In genomic region chr4:26568446-26568994, GRCh38 we compare ENCODE assay signal across 13 cellular contexts. TPM values are rescaled to one million over a fixed set of nuclear protein-coding genes. Genes with fewer than 3 reads are reported as not detected.
DNase-seq lines count a peak whose midpoint lies in the region; ATAC-seq, FAIRE-seq and TF ChIP-seq lines count a peak whose summit lies in the region.
"Had no signal": no experiment of that assay in that cellular context is flagged by ENCODE, and none has a peak within 500 bp of the region (broad histone marks: within the 10 kb centered on the region; RNA-seq: fewer than 3 reads in every experiment).

No MANE protein-coding gene starts in this region.

- peaks cover 0 to 4% of the 10 kb centered on the region in 2 experiments; a peak in 2 of 5 replicates for H3K4me1 ChIP-seq in K562 (replicated peaks in 1 of 2; ENCODE audit: control insufficient read depth in 2 of 2, insufficient read depth in 2 of 2, low read length in 2 of 2)

- no peak overlapping the region for H3K4me2 ChIP-seq in K562 (ENCODE audit: insufficient read depth, low read length)

- H3K9me3 ChIP-seq in K562 (replicated peaks; ENCODE audit: control insufficient read depth, insufficient read depth, low read depth, low read length) = no peaks in the 10 kb centered on the region

- no peak for TF ChIP-seq POLR2A in K562 (conservative IDR thresholded peaks at IDR 0.05)

- CTCF ChIA-PET in K562 (lab: Yijun Ruan, JAX; ENCODE audit: low intra/inter-chr PET ratio) = no interaction called here

- no peaks in the 10 kb centered on the region for H3K36me3 ChIP-seq in K562 (ENCODE audit: control insufficient read depth, insufficient read depth, low read length)

- intact Hi-C loops in K562 (cut with micrococcal nuclease) = no loop called here

- H3K9me1 ChIP-seq in K562 (ENCODE audit: control insufficient read depth, insufficient read depth, low read length) = no peaks in the 10 kb centered on the region

- peak; percentile 77 for DNase-seq in AG08395 (ENCODE audit: low spot score)
- DNase-seq in HS-5 (ENCODE audit: low read depth) = peak; percentile 86
- DNase-seq in K562 (ENCODE audit: extremely low read depth in 1 of 4, low spot score in 3 of 4) = no peak
- DNase-seq in kidney glomerular epithelial cell (lab: John Stamatoyannopoulos, UW) = peak; percentile 90
- DNase-seq in HuH-7.5 (ENCODE audit: low spot score) = no peak
- DNase-seq in naive thymus-derived CD8-positive, alpha-beta T cell = no peak
- no peak for DNase-seq in substantia nigra (lab: John Stamatoyannopoulos, UW)
- DNase-seq in activated CD4-positive, alpha-beta T cell treated with anti-CD3 and anti-CD28 coated beads for 4 hours = no peak
- DNase-seq: CD8-positive, alpha-beta memory T cell; NCI-H2081 treated with DMSO at 0.1 percent for 48 hours had no signal

- H3K4me3 ChIP-seq in K562 = no peak overlapping the region

- no peak overlapping the region for H3K9ac ChIP-seq in K562 (ENCODE audit: insufficient read depth in 1 of 2, low read depth in 2 of 2, low read length in 2 of 2)

- WGBS in K562 (ENCODE audit: insufficient coverage, low coverage, missing lambda C conversion rate) = 1% methylated on average over 3 of the region's 3 CpGs

- H3K9me3 Mint-ChIP-seq in naive thymus-derived CD8-positive, alpha-beta T cell = no peaks in the 10 kb centered on the region
- H3K9me3 Mint-ChIP-seq: CD8-positive, alpha-beta memory T cell; dendritic cell treated with granulocyte-macrophage colony-stimulating factor and Interleukin-4, amounts not matched to agents 40 ng/mL and 50 ng/mL, for 4 days had no signal

- H3K79me2 ChIP-seq in K562 (ENCODE audit: control insufficient read depth, insufficient read depth, low read length) = no peaks in the 10 kb centered on the region

- H3K4me1 Mint-ChIP-seq in naive thymus-derived CD8-positive, alpha-beta T cell = no peaks in the 10 kb centered on the region
- H3K4me1 Mint-ChIP-seq: CD8-positive, alpha-beta memory T cell had no signal

- no peak for TF ChIP-seq EP300 in K562 (IDR thresholded peaks at IDR 0.05; ENCODE audit: low read length)

- no peaks in the 10 kb centered on the region for H4K20me1 ChIP-seq in K562 (replicated peaks; ENCODE audit: control insufficient read depth, insufficient read depth, low read length)

- BruUV-seq in K562 (replicated peaks; lab: Mats Ljungman, UMichigan) = no TSS peak

- H3K27me3 ChIP-seq in K562 (ENCODE audit: control insufficient read depth in 2 of 2, insufficient read depth in 2 of 2, low read length in 2 of 2) = no peaks in the 10 kb centered on the region

- no peak for TF ChIP-seq CTCF in K562 (IDR thresholded peaks at IDR 0.05 in 2 of 3, conservative IDR thresholded peaks at IDR 0.05 in 1 of 3; ENCODE audit: insufficient read depth in 2 of 3, low read depth in 1 of 3, low read length in 3 of 3)

- ATAC-seq in K562 = no peak
- ATAC-seq in naive thymus-derived CD8-positive, alpha-beta T cell = no peak

- no peak overlapping the region for H3K27ac Mint-ChIP-seq in naive thymus-derived CD8-positive, alpha-beta T cell
- H3K27ac Mint-ChIP-seq: CD8-positive, alpha-beta memory T cell; dendritic cell treated with granulocyte-macrophage colony-stimulating factor and Interleukin-4, amounts not matched to agents 40 ng/mL and 50 ng/mL, for 4 days had no signal

- peaks cover 4 to 17% (median 9%) of the 10 kb centered on the region in 5 donors for H3K27me3 Mint-ChIP-seq in naive thymus-derived CD8-positive, alpha-beta T cell

- no peak for TF ChIP-seq RAD21 in K562 (CRISPR knock-in tag; conservative IDR thresholded peaks at IDR 0.05 in 1 of 2, IDR thresholded peaks at IDR 0.05 in 1 of 2)

- no peak overlapping the region for H3K4me3 Mint-ChIP-seq in naive thymus-derived CD8-positive, alpha-beta T cell
- H3K4me3 Mint-ChIP-seq: CD8-positive, alpha-beta memory T cell; dendritic cell treated with granulocyte-macrophage colony-stimulating factor and Interleukin-4, amounts not matched to agents 40 ng/mL and 50 ng/mL, for 4 days had no signal

- in situ Hi-C loops in K562 (cut with MboI) = no loop called here

- no peaks in the 10 kb centered on the region for H3K36me3 Mint-ChIP-seq in naive thymus-derived CD8-positive, alpha-beta T cell
- H3K36me3 Mint-ChIP-seq: CD8-positive, alpha-beta memory T cell had no signal

- POLR2A ChIA-PET in K562 (lab: Yijun Ruan, JAX) = interaction anchor here (0.8 to 1.3 kb wide), 3 partner anchors 13 to 32 kb away, joined by 3 read pairs; no protein-coding TSS in a partner anchor
- POLR2A ChIA-PET in naive thymus-derived CD8-positive, alpha-beta T cell (lab: Charles Lee) = no interaction called here

- H2AFZ ChIP-seq in K562 (ENCODE audit: low read depth, low read length) = no peak overlapping the region

- FAIRE-seq in K562 (lab: Jason Lieb, UNC) = peak; percentile 35
- FAIRE-seq: GM18507, islet of Langerhans had no signal

- H3K27ac ChIP-seq in K562 (ENCODE audit: extremely low read depth, low read depth, low read length) (no peak overlapping the region), substantia nigra (ENCODE audit: low read depth, low read length, poor library complexity, severe bottlenecking) (no peak overlapping the region)

TF ChIP-seq in K562, 482 proteins besides CTCF, POLR2A, EP300 and RAD21 (continues in another document):
- TF ChIP-seq BACH1 (tag; IDR thresholded peaks at IDR 0.05) = 0 out of 2 replicates have a peak, but pooled peaks have one; percentile 39
- peak; percentile 45; the same call in 1 of the 2 replicates for TF ChIP-seq DPF2 (IDR thresholded peaks at IDR 0.05)
- no peak for TF ChIP-seq ZNF165 (CRISPR knock-in tag; IDR thresholded peaks at IDR 0.05; ENCODE audit: borderline replicate concordance)
- no peak for TF ChIP-seq AFF1 (IDR thresholded peaks at IDR 0.05; ENCODE audit: low read depth in 1 of 2, partially characterized antibody in 2 of 2)
- TF ChIP-seq HCFC1 (IDR thresholded peaks at IDR 0.05; ENCODE audit: low read depth, low read length) = no peak
- peak; percentile 72 for TF ChIP-seq ZNF316 (IDR thresholded peaks at IDR 0.05)
- TF ChIP-seq NR2C2 (CRISPR knock-in tag; IDR thresholded peaks at IDR 0.05) = no peak
- peak; percentile 55 for TF ChIP-seq NR2C2 (tag; IDR thresholded peaks at IDR 0.05)
- TF ChIP-seq STAT5A (IDR thresholded peaks at IDR 0.05; ENCODE audit: borderline replicate concordance, low read length) = 0 out of 2 replicates have a peak, but pooled peaks have one; percentile 12
- TF ChIP-seq E2F6 (IDR thresholded peaks at IDR 0.05; ENCODE audit: borderline replicate concordance in 1 of 2, extremely low read depth in 1 of 2, insufficient read depth in 1 of 2, insufficient read length in 1 of 2, low read depth in 1 of 2, low read length in 1 of 2, poor library complexity in 1 of 2, severe bottlenecking in 1 of 2) = no peak

RNA-seq across cellular contexts. Expression of gene TBC1D19, which starts 15.4 kb away (rescaled TPM):
- 8.4 and 24.8 TPM in 2 replicates for total RNA-seq in K562 (2011; cell fraction: chromatin; rRNA removed; ENCODE audit: low replicate concordance)
- total RNA-seq in K562 (2011; cell fraction: nucleolus; rRNA removed) = 4.7 and 5.9 TPM in 2 replicates
- 6.4 and 7.8 TPM in 2 replicates for total RNA-seq in K562 (2011; cell fraction: nucleoplasm; rRNA removed)
- total RNA-seq in K562 (2014; rRNA removed) = 2.9 and 3.6 TPM in 2 replicates
- 4.9 and 6.2 TPM in 2 replicates for total RNA-seq in K562 (2014; rRNA removed; fragmentation: Illumina TruSeq; extraction: Trizol)
- total RNA-seq in K562 (2015; rRNA removed; fragmentation: Illumina TruSeq; extraction: Trizol) = 4.9 and 5.6 TPM in 2 replicates
- total RNA-seq in K562 (2021) = 3.2 and 3.5 TPM in 2 replicates
- 3.7 and 4.7 TPM in 2 replicates for polyA plus RNA-seq in K562 (2011; rRNA removed)
- polyA plus RNA-seq in K562 (2011; cell fraction: cytosol; rRNA removed) = 1.1 and 2.6 TPM in 2 replicates
- polyA plus RNA-seq in K562 (2011; cell fraction: nucleus; rRNA removed) = 2.6 and 4.7 TPM in 2 replicates
- 1.8 and 3.9 TPM in 2 replicates for polyA plus RNA-seq in K562 (2012)
- polyA plus RNA-seq in K562 (2014; fragmentation: Illumina TruSeq; extraction: Trizol) = 3.1 and 3.7 TPM in 2 replicates
- 1 to 10 TPM in 1 of 2 experiments, under 1 TPM in 1; 0.73 to 1.1 TPM for polyA plus RNA-seq in K562 (2014; fragmentation: Nextera tagmentation; extraction: Ambion mirVana)
- 2.8 and 4.7 TPM in 2 replicates for polyA plus RNA-seq in K562 (2014; rRNA removed)
- polyA minus RNA-seq in K562 (2011; rRNA and poly(A)+ RNA removed) = 6.9 and 8.8 TPM in 2 replicates
- 2.2 and 3.5 TPM in 2 replicates for polyA minus RNA-seq in K562 (2011; cell fraction: cytosol; rRNA and poly(A)+ RNA removed)
- 8.5 and 17.3 TPM in 2 replicates for polyA minus RNA-seq in K562 (2011; cell fraction: nucleus; rRNA and poly(A)+ RNA removed)
- total RNA-seq in naive thymus-derived CD8-positive, alpha-beta T cell = 1 to 10 TPM; 6.3 to 7.3 TPM
- 1 to 10 TPM; 2.2 to 4.1 (median 2.5) TPM for polyA plus RNA-seq in naive thymus-derived CD8-positive, alpha-beta T cell

Comparison
In these comparisons a context has a peak if more than half of its experiments do, and no peak if none do; other contexts are left out.
1. DNase-seq: peak in AG08395 (single experiment), HS-5 (single experiment) and kidney glomerular epithelial cell (single experiment); none in K562 (0 of 4), HuH-7.5 (single experiment), naive thymus-derived CD8-positive, alpha-beta T cell (0 of 10), substantia nigra (0 of 49) and activated CD4-positive, alpha-beta T cell treated with anti-CD3 and anti-CD28 coated beads for 4 hours (0 of 2).